In the genomic region with DNA sequence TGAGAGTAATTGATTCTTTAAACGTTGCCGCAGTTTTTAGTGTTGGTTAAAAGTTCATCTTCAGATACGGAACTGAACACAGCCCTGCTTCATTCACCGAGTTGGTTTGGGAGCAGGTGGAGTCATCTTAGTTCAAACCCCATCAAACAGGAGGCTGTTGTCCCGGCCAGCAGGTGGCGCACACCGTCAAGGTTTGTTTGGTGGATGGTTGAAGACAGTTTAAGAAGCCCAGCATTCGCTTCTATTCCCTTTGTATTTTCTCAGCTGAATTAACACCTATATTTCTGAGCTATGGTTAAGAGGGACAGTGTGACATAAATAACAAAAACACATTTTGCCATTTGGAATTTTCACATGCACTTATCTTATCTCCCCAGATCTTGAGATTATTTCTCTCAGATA, we compare ENCODE assay signal across 11 cellular contexts. TPM values are rescaled to one million over a fixed set of nuclear protein-coding genes. Genes with fewer than 3 reads are reported as not detected.
DNase-seq lines count a peak whose midpoint lies in the region; ATAC-seq, FAIRE-seq and TF ChIP-seq lines count a peak whose summit lies in the region.
"Not testable (repeated sequence)": the region's sequence is repeated elsewhere in the genome, so short reads cannot be mapped to it uniquely, and the experiment has no call there.
"Had no signal": no experiment of that assay in that cellular context is flagged by ENCODE, and none has a peak within 500 bp of the region (broad histone marks: within the 10 kb centered on the region; RNA-seq: fewer than 3 reads in every experiment).

No MANE protein-coding gene starts in this region.

- not testable (repeated sequence) for H3K4me3 Mint-ChIP-seq in natural killer cell

- TF ChIP-seq POLR2A in adrenal gland (IDR thresholded peaks at IDR 0.05), result not testable (repeated sequence)

- not testable (repeated sequence) for H3K9me3 ChIP-seq in OCI-LY3 (ENCODE audit: insufficient read depth, low read length); adrenal gland (replicated peaks in 1 of 3)

- intact Hi-C loops in adrenal gland (cut with DNase I); Right ventricle myocardium superior (cut with DNase I); natural killer cell (cut with micrococcal nuclease): not testable (repeated sequence)

- H3K27ac Mint-ChIP-seq in natural killer cell, result not testable (repeated sequence)

- peak; percentile 11; the same call in 1 of the 2 replicates for TF ChIP-seq CTCF in OCI-LY3 (IDR thresholded peaks at IDR 0.05; ENCODE audit: low read depth, low read length)
- TF ChIP-seq CTCF in adrenal gland (IDR thresholded peaks at IDR 0.05), result peak in 5 of 6 experiments; percentile 13 to 39 (median 22)
- TF ChIP-seq CTCF in natural killer cell (IDR thresholded peaks at IDR 0.05), result peak; percentile 19

- H3K4me1 ChIP-seq in OCI-LY3 (ENCODE audit: low read length); adrenal gland (replicated peaks in 1 of 2): not testable (repeated sequence)

- H3K4me2 ChIP-seq in OCI-LY3 (ENCODE audit: low read length), result not testable (repeated sequence)

- FAIRE-seq in urothelium cell line (lab: Jason Lieb, UNC), result peak; percentile 97

- H3K27me3 Mint-ChIP-seq in natural killer cell (ENCODE audit: low read depth in 2 of 2), result not testable (repeated sequence)

- not testable (repeated sequence) for DNase-seq in adrenal gland; Right ventricle myocardium superior; natural killer cell; urothelium cell line (ENCODE audit: low spot score)

- not testable (repeated sequence) for H3K36me3 ChIP-seq in OCI-LY3 (replicated peaks; ENCODE audit: low read depth, low read length); adrenal gland (replicated peaks in 1 of 2)

- peak; percentile 78 for ATAC-seq in GM18858 (IDR thresholded peaks at IDR 0.05; ENCODE audit: unreplicated experiment)
- peak; percentile 75 for ATAC-seq in GM21619 (IDR thresholded peaks at IDR 0.05; ENCODE audit: unreplicated experiment)
- ATAC-seq in HG03064 (IDR thresholded peaks at IDR 0.05; ENCODE audit: low read depth, unreplicated experiment), result peak; percentile 82
- ATAC-seq in Right ventricle myocardium superior (ENCODE audit: poor library complexity), result peak; percentile 72
- peak in 2 of 3 donors; percentile 64 to 73 for ATAC-seq in natural killer cell

- not testable (repeated sequence) for H3K27ac ChIP-seq in OCI-LY3 (ENCODE audit: low read length); adrenal gland

- H3K9me3 Mint-ChIP-seq in natural killer cell, result not testable (repeated sequence)

- not testable (repeated sequence) for H3K9ac ChIP-seq in OCI-LY3 (ENCODE audit: low read length)

- 0 to 8% (median 5%) methylated on average over 4 of the region's 8 CpGs for WGBS in adrenal gland, 4 donors

- H4K20me1 ChIP-seq in OCI-LY3 (ENCODE audit: insufficient read depth, low read length), result not testable (repeated sequence)

- not testable (repeated sequence) for H3K4me1 Mint-ChIP-seq in natural killer cell

- H2AFZ ChIP-seq in OCI-LY3 (ENCODE audit: low read depth, low read length), result not testable (repeated sequence)

- not testable (repeated sequence) for H3K4me3 ChIP-seq in OCI-LY3 (ENCODE audit: low read length); adrenal gland

- H3K27me3 ChIP-seq in OCI-LY3 (ENCODE audit: low read depth, low read length); adrenal gland: not testable (repeated sequence)

- H3K36me3 Mint-ChIP-seq in natural killer cell, result not testable (repeated sequence)

- not testable (repeated sequence) for H3K79me2 ChIP-seq in OCI-LY3 (ENCODE audit: low read length)

RNA-seq across cellular contexts. Expression of gene GPR31, which starts 25.1 kb away (rescaled TPM):
- not detected for total RNA-seq in adrenal gland
- polyA plus RNA-seq in adrenal gland, result not detected
- total RNA-seq in Right ventricle myocardium superior, result not detected
- total RNA-seq in natural killer cell, result under 1 TPM in 1 of 3 donors, not detected in 2; 0.24 TPM
- total RNA-seq: G401, HT1080, SK-MEL-5 had no signal
